1 cellular context compared by ENCODE assay signal in the genomic region with DNA sequence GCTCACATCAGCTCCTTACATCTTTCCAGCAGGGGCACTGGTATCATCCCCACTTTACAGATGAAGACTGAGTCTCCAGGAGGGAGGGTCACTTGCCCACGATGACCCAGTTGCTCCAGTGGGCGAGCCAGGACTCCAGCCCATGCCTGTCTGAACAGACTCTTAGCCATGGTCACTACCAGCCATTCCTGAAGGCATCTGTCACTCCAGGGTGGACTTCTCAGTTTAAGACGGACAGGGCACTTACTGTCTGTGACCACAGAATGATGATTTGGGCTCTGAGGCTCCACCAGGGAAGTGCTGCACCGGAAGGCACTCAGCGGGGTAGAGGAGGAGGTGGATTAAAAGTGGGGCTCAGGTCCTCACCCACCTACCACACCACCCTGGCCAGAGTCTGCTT.
TF ChIP-seq lines count a peak whose summit lies in the region.

No MANE protein-coding gene starts in this region.

TF ChIP-seq in K562, 482 proteins besides CTCF, POLR2A, EP300 and RAD21:
- TF ChIP-seq ZNF707 (CRISPR knock-in tag; conservative IDR thresholded peaks at IDR 0.05) (no peak), KLF1 (tag; IDR thresholded peaks at IDR 0.05) (0 out of 2 replicates have a peak, but pooled peaks have one; percentile 20)
